ENCODE assay signal across 13 cellular contexts in the genomic region with DNA sequence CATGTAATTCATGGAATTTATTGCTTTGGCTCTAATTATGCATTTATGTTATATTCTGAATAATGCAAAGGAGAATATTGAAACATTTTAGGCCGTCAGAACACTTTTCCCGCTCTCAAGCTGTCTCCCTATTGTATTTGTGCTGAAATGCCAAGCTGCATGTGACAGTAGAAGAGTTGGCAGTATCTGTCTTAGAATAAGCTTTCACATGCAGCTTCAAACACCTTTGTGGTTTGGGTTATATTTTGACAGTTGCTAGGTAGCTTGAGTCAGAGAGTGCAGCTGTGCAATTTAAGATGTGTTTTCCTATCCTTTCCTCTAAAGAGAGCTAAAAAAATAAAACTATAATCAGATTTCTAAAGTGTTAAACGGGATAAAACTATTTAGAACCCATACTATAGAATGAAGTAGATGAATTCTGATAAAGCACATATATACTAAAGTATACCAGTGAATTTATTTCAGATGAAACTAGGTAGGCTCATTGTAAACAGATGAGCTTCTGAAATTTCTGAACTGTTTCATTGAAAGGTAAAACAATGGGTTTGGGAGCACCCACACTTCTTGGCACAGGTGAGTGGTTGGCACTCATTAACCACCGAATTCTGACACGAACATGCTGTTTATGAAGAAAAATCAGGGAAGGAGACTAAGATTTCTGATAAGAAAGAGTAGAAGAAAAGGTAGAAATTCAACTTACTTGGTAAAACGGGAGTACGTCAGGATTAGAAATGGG. TPM values are rescaled to one million over a fixed set of nuclear protein-coding genes. Genes with fewer than 3 reads are reported as not detected.
DNase-seq lines count a peak whose midpoint lies in the region; TF ChIP-seq lines count a peak whose summit lies in the region.
"Had no signal": no experiment of that assay in that cellular context is flagged by ENCODE, and none has a peak within 500 bp of the region (broad histone marks: within the 10 kb centered on the region; RNA-seq: fewer than 3 reads in every experiment).

No MANE protein-coding gene starts in this region.

- no peaks in the 10 kb centered on the region for H3K79me2 ChIP-seq in mammary epithelial cell (ENCODE audit: insufficient read depth, low read length)
- H3K79me2 ChIP-seq in neural cell (replicated peaks; ENCODE audit: insufficient read depth, low read length): no peaks in the 10 kb centered on the region
- H3K79me2 ChIP-seq in smooth muscle cell (ENCODE audit: low read depth): no peaks in the 10 kb centered on the region

- H3K27ac ChIP-seq in mammary epithelial cell (ENCODE audit: insufficient read depth, low read depth, low read length) (no peak overlapping the region), neural cell (ENCODE audit: low read length) (peak overlapping the region; percentile 13), ascending aorta (no peak overlapping the region), smooth muscle cell (ENCODE audit: low read depth) (no peak overlapping the region)
- H3K27ac ChIP-seq: brain microvascular endothelial cell had no signal

- H3K27me3 ChIP-seq in mammary epithelial cell (ENCODE audit: insufficient read depth, low read length) (no peaks in the 10 kb centered on the region), neural cell (ENCODE audit: insufficient read depth, low read depth, low read length) (no peaks in the 10 kb centered on the region), ascending aorta (no peaks in the 10 kb centered on the region), smooth muscle cell (ENCODE audit: low read depth) (no peaks in the 10 kb centered on the region)
- H3K27me3 ChIP-seq: brain microvascular endothelial cell, thyroid gland had no signal

- no peak overlapping the region for H3K9ac ChIP-seq in mammary epithelial cell (ENCODE audit: insufficient read depth, low read length)
- H3K9ac ChIP-seq in neural cell (ENCODE audit: low read length): no peak overlapping the region
- no peak overlapping the region for H3K9ac ChIP-seq in smooth muscle cell (ENCODE audit: low read depth)

- POLR2A ChIA-PET in activated CD4-positive, alpha-beta T cell treated with anti-CD3 and anti-CD28 coated beads, Interleukin-2, amount 10 ng/mL, durations not matched to agents 7 days and 5 days (lab: Charles Lee): interaction anchor here (1.5 kb wide), 1 partner anchor 9 kb away, joined by 4 read pairs; no protein-coding TSS in a partner anchor

- CTCF ChIA-PET in activated CD4-positive, alpha-beta T cell treated with anti-CD3 and anti-CD28 coated beads, Interleukin-2, amount 10 ng/mL, durations not matched to agents 7 days and 5 days (lab: Charles Lee): interaction anchor here (1.5 to 1.7 kb wide), 2 partner anchors 10 to 22 kb away, joined by 4 read pairs; no protein-coding TSS in a partner anchor
- CTCF ChIA-PET in mammary epithelial cell (lab: Charles Lee; ENCODE audit: low non-redundant PET): no interaction called here

- DNase-seq in activated CD4-positive, alpha-beta T cell treated with anti-CD3 and anti-CD28 coated beads, Interleukin-2, amount 10 ng/mL, durations not matched to agents 7 days and 5 days: peak; percentile 47
- DNase-seq in activated CD4-positive, alpha-beta T cell treated with anti-CD3 and anti-CD28 coated beads, Interleukin-2, amount 50 U/mL, for 1 hour: no peak
- DNase-seq in Jurkat, Clone E6-1 (ENCODE audit: low read depth, low spot score): peak; percentile 96
- DNase-seq in mammary epithelial cell (peak; percentile 45), ascending aorta (ENCODE audit: low spot score in 2 of 2) (no peak), occipital lobe (lab: John Stamatoyannopoulos, UW) (no peak), smooth muscle cell (lab: John Stamatoyannopoulos, UW; ENCODE audit: unreplicated experiment) (no peak)
- DNase-seq: brain microvascular endothelial cell; effector CD8-positive, alpha-beta T cell; foreskin fibroblast; NCI-H2227 treated with DMSO at 0.1 percent for 48 hours; thyroid gland had no signal

- peaks cover 2% of the 10 kb centered on the region for H3K36me3 Mint-ChIP-seq in activated CD4-positive, alpha-beta T cell treated with anti-CD3 and anti-CD28 coated beads, Interleukin-2, amount 10 ng/mL, durations not matched to agents 7 days and 5 days (ENCODE audit: low read depth)

- no peaks in the 10 kb centered on the region for H4K20me1 ChIP-seq in mammary epithelial cell (ENCODE audit: insufficient read depth, low read length)
- no peaks in the 10 kb centered on the region for H4K20me1 ChIP-seq in neural cell (ENCODE audit: insufficient read depth)
- H4K20me1 ChIP-seq in smooth muscle cell (ENCODE audit: low read depth): no peaks in the 10 kb centered on the region

- in situ Hi-C loops in mammary epithelial cell (cut with MboI; ENCODE audit: low sequenced_read_pairs in 2 of 2): no loop called here

- H3K27ac Mint-ChIP-seq in activated CD4-positive, alpha-beta T cell treated with anti-CD3 and anti-CD28 coated beads, Interleukin-2, amount 10 ng/mL, durations not matched to agents 7 days and 5 days: peak overlapping the region; percentile 78

- peaks cover 46% of the 10 kb centered on the region for H3K4me1 Mint-ChIP-seq in activated CD4-positive, alpha-beta T cell treated with anti-CD3 and anti-CD28 coated beads, Interleukin-2, amount 10 ng/mL, durations not matched to agents 7 days and 5 days

- no peaks in the 10 kb centered on the region for H3K9me3 Mint-ChIP-seq in activated CD4-positive, alpha-beta T cell treated with anti-CD3 and anti-CD28 coated beads, Interleukin-2, amount 10 ng/mL, durations not matched to agents 7 days and 5 days

- TF ChIP-seq EP300 in neural cell (conservative IDR thresholded peaks at IDR 0.05; ENCODE audit: poor library complexity, severe bottlenecking): peak; percentile 81

- H3K4me2 ChIP-seq in mammary epithelial cell (ENCODE audit: insufficient read depth, low read depth, low read length): no peak overlapping the region
- H3K4me2 ChIP-seq in neural cell (ENCODE audit: low read length): no peak overlapping the region
- H3K4me2 ChIP-seq in smooth muscle cell: no peak overlapping the region

- no peak overlapping the region for H3K4me3 Mint-ChIP-seq in activated CD4-positive, alpha-beta T cell treated with anti-CD3 and anti-CD28 coated beads, Interleukin-2, amount 10 ng/mL, durations not matched to agents 7 days and 5 days

- intact Hi-C loops in mammary epithelial cell (cut with micrococcal nuclease): no loop called here
- intact Hi-C loops in ascending aorta (cut with DNase I): no loop called here

- TF ChIP-seq CTCF in mammary epithelial cell (conservative IDR thresholded peaks at IDR 0.05 in 1 of 2, IDR thresholded peaks at IDR 0.05 in 1 of 2; ENCODE audit: extremely low read depth in 1 of 2, insufficient read depth in 1 of 2, low read depth in 1 of 2, low read length in 2 of 2) (no peak), neural cell (IDR thresholded peaks at IDR 0.05; ENCODE audit: poor library complexity, severe bottlenecking) (no peak), ascending aorta (IDR thresholded peaks at IDR 0.05) (no peak), smooth muscle cell (IDR thresholded peaks at IDR 0.05; ENCODE audit: borderline replicate concordance, insufficient read depth, poor library complexity, severe bottlenecking) (no peak)

- H3K27me3 Mint-ChIP-seq in activated CD4-positive, alpha-beta T cell treated with anti-CD3 and anti-CD28 coated beads, Interleukin-2, amount 10 ng/mL, durations not matched to agents 7 days and 5 days: no peaks in the 10 kb centered on the region

- peak overlapping the region; percentile 22 for H3K4me3 ChIP-seq in Jurkat, Clone E6-1 (ENCODE audit: low read length)
- H3K4me3 ChIP-seq in mammary epithelial cell (replicated peaks in 1 of 3; ENCODE audit: insufficient read depth in 1 of 3, low read depth in 2 of 3, low read length in 3 of 3): no peak overlapping the region
- no peak overlapping the region for H3K4me3 ChIP-seq in neural cell (ENCODE audit: low read length)
- H3K4me3 ChIP-seq in ascending aorta: no peak overlapping the region
- no peak overlapping the region for H3K4me3 ChIP-seq in smooth muscle cell
- H3K4me3 ChIP-seq: thyroid gland had no signal

- WGBS in mammary epithelial cell (ENCODE audit: low coverage, missing lambda C conversion rate): 17% methylated on average over 7 of the region's 7 CpGs
- WGBS in smooth muscle cell (ENCODE audit: low lambda C conversion rate): 88% methylated on average over 7 of the region's 7 CpGs

- TF ChIP-seq RAD21 in neural cell (conservative IDR thresholded peaks at IDR 0.05): no peak

- H2AFZ ChIP-seq in mammary epithelial cell (ENCODE audit: low read depth, low read length) (no peak overlapping the region), neural cell (ENCODE audit: low read depth, low read length) (no peak overlapping the region), smooth muscle cell (ENCODE audit: low read depth) (no peak overlapping the region)

- no peaks in the 10 kb centered on the region for H3K9me2 ChIP-seq in neural cell (ENCODE audit: insufficient read depth, low read length)

- H3K36me3 ChIP-seq in mammary epithelial cell (ENCODE audit: insufficient read depth, low read length) (no peaks in the 10 kb centered on the region), neural cell (ENCODE audit: insufficient read depth, low read length) (no peaks in the 10 kb centered on the region), ascending aorta (no peaks in the 10 kb centered on the region), smooth muscle cell (ENCODE audit: low read depth) (no peaks in the 10 kb centered on the region)
- H3K36me3 ChIP-seq: brain microvascular endothelial cell, thyroid gland had no signal

- dilution Hi-C loops in mammary epithelial cell (cut with HindIII; ENCODE audit: low sequenced_read_pairs): no loop called here

- peaks cover 12% of the 10 kb centered on the region for H3K4me1 ChIP-seq in mammary epithelial cell (ENCODE audit: insufficient read depth, low read length)
- H3K4me1 ChIP-seq in ascending aorta: peaks cover 4 to 5% of the 10 kb centered on the region in 2 donors
- H3K4me1 ChIP-seq in smooth muscle cell (ENCODE audit: low read depth): no peaks in the 10 kb centered on the region

- no TSS peak for BruUV-seq in mammary epithelial cell (replicated peaks; lab: Mats Ljungman, UMichigan)

- H3K9me3 ChIP-seq in mammary epithelial cell (replicated peaks; ENCODE audit: insufficient read depth, low read length) (no peaks in the 10 kb centered on the region), neural cell (ENCODE audit: low read length) (no peaks in the 10 kb centered on the region), ascending aorta (no peaks in the 10 kb centered on the region), smooth muscle cell (replicated peaks; ENCODE audit: low read depth) (no peaks in the 10 kb centered on the region)
- H3K9me3 ChIP-seq: thyroid gland had no signal

- H3F3A ChIP-seq in neural cell (ENCODE audit: insufficient read depth, low read length, poor library complexity, severe bottlenecking): no peaks in the 10 kb centered on the region
- no peaks in the 10 kb centered on the region for H3F3A ChIP-seq in smooth muscle cell (ENCODE audit: low read depth)

RNA-seq across cellular contexts. Expression of gene PLCL1, which starts 43.4 kb away (rescaled TPM):
- 1 to 10 TPM; 1.6 to 1.8 TPM for total RNA-seq in activated CD4-positive, alpha-beta T cell treated with anti-CD3 and anti-CD28 coated beads, Interleukin-2, amount 10 ng/mL, durations not matched to agents 7 days and 5 days
- polyA plus RNA-seq in Jurkat, Clone E6-1 (2012; ENCODE audit: insufficient read depth, insufficient read length): 0.37 TPM
- total RNA-seq in mammary epithelial cell: under 1 TPM in 1 of 2 donors, not detected in 1; 0.33 TPM
- not detected for polyA plus RNA-seq in mammary epithelial cell
- polyA minus RNA-seq in mammary epithelial cell: not detected
- polyA plus RNA-seq in neural cell: 6.6 and 6.8 TPM in 2 replicates
- polyA minus RNA-seq in neural cell: 18.3 and 19.1 TPM in 2 replicates
- 14.3 TPM for total RNA-seq in ascending aorta
- 26.0 TPM for total RNA-seq in occipital lobe
- 1.3 and 2.0 TPM in 2 replicates for total RNA-seq in smooth muscle cell
- 0.64 and 0.87 TPM in 2 replicates for polyA plus RNA-seq in smooth muscle cell

Comparison
In these comparisons a context has a peak if more than half of its experiments do, and no peak if none do; other contexts are left out.
1. DNase-seq: peak in activated CD4-positive, alpha-beta T cell treated with anti-CD3 and anti-CD28 coated beads, Interleukin-2, amount 10 ng/mL, durations not matched to agents 7 days and 5 days (single experiment), Jurkat, Clone E6-1 (single experiment) and mammary epithelial cell (single experiment); none in activated CD4-positive, alpha-beta T cell treated with anti-CD3 and anti-CD28 coated beads, Interleukin-2, amount 50 U/mL, for 1 hour (single experiment), ascending aorta (0 of 2), occipital lobe (single experiment) and smooth muscle cell (single experiment).